ENCODE assay signal across 8 cellular contexts in genomic region chr18:57910817-57911216, GRCh38.
DNase-seq lines count a peak whose midpoint lies in the region; ATAC-seq and TF ChIP-seq lines count a peak whose summit lies in the region.
"Had no signal": no experiment of that assay in that cellular context is flagged by ENCODE, and none has a peak within 500 bp of the region (broad histone marks: within the 10 kb centered on the region; RNA-seq: fewer than 3 reads in every experiment).

No MANE protein-coding gene starts in this region.

- no peaks in the 10 kb centered on the region for H3K36me3 ChIP-seq in liver (ENCODE audit: control insufficient read depth in 4 of 4, insufficient read depth in 3 of 4, low read depth in 1 of 4, low read length in 3 of 4)

- 81% methylated on average over 7 of the region's 7 CpGs for WGBS in liver

- TF ChIP-seq RAD21 in liver (IDR thresholded peaks at IDR 0.05), result peak in 1 of 2 donors; percentile 32

- no peaks in the 10 kb centered on the region for H3K27me3 ChIP-seq in liver (ENCODE audit: control insufficient read depth in 4 of 4, insufficient read depth in 4 of 4, low read length in 3 of 4)

- H3K9ac ChIP-seq in liver (ENCODE audit: low read depth in 1 of 2, low read length in 2 of 2), result no peak overlapping the region

- no peak overlapping the region for H3K4me3 Mint-ChIP-seq in activated CD8-positive, alpha-beta T cell treated with anti-CD3 and anti-CD28 coated beads for 36 hours

- H3K27ac ChIP-seq in liver (ENCODE audit: low read depth in 1 of 2, low read length in 2 of 2), result no peak overlapping the region

- intact Hi-C loops in activated CD8-positive, alpha-beta T cell treated with anti-CD3 and anti-CD28 coated beads for 36 hours (cut with micrococcal nuclease), result no loop called here

- DNase-seq in Daoy (ENCODE audit: low read depth) (peak; percentile 14), SIG-M5 treated with dmso at 0.1 percent for 504 hours (lab: John Stamatoyannopoulos, UW; ENCODE audit: unreplicated experiment) (no peak), NCI-H128 (lab: John Stamatoyannopoulos, UW; ENCODE audit: unreplicated experiment) (no peak)
- peak; percentile 47 for DNase-seq in activated CD8-positive, alpha-beta T cell treated with anti-CD3 and anti-CD28 coated beads for 36 hours

- peaks cover 2% of the 10 kb centered on the region for H3K4me1 Mint-ChIP-seq in activated CD8-positive, alpha-beta T cell treated with anti-CD3 and anti-CD28 coated beads for 36 hours (ENCODE audit: low read depth)

- peaks cover 7% of the 10 kb centered on the region for H3K27me3 Mint-ChIP-seq in activated CD8-positive, alpha-beta T cell treated with anti-CD3 and anti-CD28 coated beads for 36 hours

- ATAC-seq in HG02798 (IDR thresholded peaks at IDR 0.05; ENCODE audit: poor library complexity, unreplicated experiment) (peak; percentile 32), HG02759 (IDR thresholded peaks at IDR 0.05; ENCODE audit: unreplicated experiment) (no peak)
- no peak for ATAC-seq in activated CD8-positive, alpha-beta T cell treated with anti-CD3 and anti-CD28 coated beads for 36 hours
- ATAC-seq: activated naive CD4-positive, alpha-beta T cell treated with anti-CD3 and anti-CD28 coated beads, Interleukin-2, amount 50 U/mL, for 72 hours had no signal

- CTCF ChIA-PET in activated CD8-positive, alpha-beta T cell treated with anti-CD3 and anti-CD28 coated beads for 36 hours (lab: Charles Lee), result interaction anchor here (1.0 to 4.0 kb wide), 6 partner anchors 10 to 343 kb away, joined by 3 to 16 read pairs (median 4); no protein-coding TSS in a partner anchor

- no peaks in the 10 kb centered on the region for H3K9me3 ChIP-seq in liver (ENCODE audit: control insufficient read depth in 4 of 4, low read length in 3 of 4)

- POLR2A ChIA-PET in activated CD8-positive, alpha-beta T cell treated with anti-CD3 and anti-CD28 coated beads for 36 hours (lab: Charles Lee), result no interaction called here

- no peaks in the 10 kb centered on the region for H3K36me3 Mint-ChIP-seq in activated CD8-positive, alpha-beta T cell treated with anti-CD3 and anti-CD28 coated beads for 36 hours (ENCODE audit: low read depth)
- H3K36me3 Mint-ChIP-seq: activated naive CD4-positive, alpha-beta T cell treated with anti-CD3 and anti-CD28 coated beads, Interleukin-2, amount 50 U/mL, for 72 hours had no signal

- H3K4me1 ChIP-seq in liver (ENCODE audit: control insufficient read depth in 4 of 4, insufficient read depth in 4 of 4, low read length in 3 of 4), result no peaks in the 10 kb centered on the region

- H3K9me3 Mint-ChIP-seq in activated CD8-positive, alpha-beta T cell treated with anti-CD3 and anti-CD28 coated beads for 36 hours, result no peaks in the 10 kb centered on the region
- H3K9me3 Mint-ChIP-seq: activated naive CD4-positive, alpha-beta T cell treated with anti-CD3 and anti-CD28 coated beads, Interleukin-2, amount 50 U/mL, for 72 hours had no signal

- TF ChIP-seq CTCF in activated CD8-positive, alpha-beta T cell treated with anti-CD3 and anti-CD28 coated beads for 36 hours (IDR thresholded peaks at IDR 0.05), result peak; percentile 32
- TF ChIP-seq CTCF in liver (IDR thresholded peaks at IDR 0.05; ENCODE audit: low read depth, low read length, missing input control), result peak; percentile 22

- H3K27ac Mint-ChIP-seq in activated CD8-positive, alpha-beta T cell treated with anti-CD3 and anti-CD28 coated beads for 36 hours, result no peak overlapping the region
- H3K27ac Mint-ChIP-seq: activated naive CD4-positive, alpha-beta T cell treated with anti-CD3 and anti-CD28 coated beads, Interleukin-2, amount 50 U/mL, for 72 hours had no signal

- H3K4me3 ChIP-seq in liver (ENCODE audit: low read depth in 1 of 3, low read length in 3 of 3), result no peak overlapping the region

TF ChIP-seq in liver, 16 proteins besides CTCF, POLR2A, EP300 and RAD21:
- TF ChIP-seq SP1 (IDR thresholded peaks at IDR 0.05), result no peak
TF ChIP-seq in liver: peak in this region for 0.

Comparison
In these comparisons a context has a peak if more than half of its experiments do, and no peak if none do; other contexts are left out.
1. DNase-seq: peak in Daoy (single experiment) and activated CD8-positive, alpha-beta T cell treated with anti-CD3 and anti-CD28 coated beads for 36 hours (single experiment); none in SIG-M5 treated with dmso at 0.1 percent for 504 hours (single experiment) and NCI-H128 (single experiment).